In the genomic region with DNA sequence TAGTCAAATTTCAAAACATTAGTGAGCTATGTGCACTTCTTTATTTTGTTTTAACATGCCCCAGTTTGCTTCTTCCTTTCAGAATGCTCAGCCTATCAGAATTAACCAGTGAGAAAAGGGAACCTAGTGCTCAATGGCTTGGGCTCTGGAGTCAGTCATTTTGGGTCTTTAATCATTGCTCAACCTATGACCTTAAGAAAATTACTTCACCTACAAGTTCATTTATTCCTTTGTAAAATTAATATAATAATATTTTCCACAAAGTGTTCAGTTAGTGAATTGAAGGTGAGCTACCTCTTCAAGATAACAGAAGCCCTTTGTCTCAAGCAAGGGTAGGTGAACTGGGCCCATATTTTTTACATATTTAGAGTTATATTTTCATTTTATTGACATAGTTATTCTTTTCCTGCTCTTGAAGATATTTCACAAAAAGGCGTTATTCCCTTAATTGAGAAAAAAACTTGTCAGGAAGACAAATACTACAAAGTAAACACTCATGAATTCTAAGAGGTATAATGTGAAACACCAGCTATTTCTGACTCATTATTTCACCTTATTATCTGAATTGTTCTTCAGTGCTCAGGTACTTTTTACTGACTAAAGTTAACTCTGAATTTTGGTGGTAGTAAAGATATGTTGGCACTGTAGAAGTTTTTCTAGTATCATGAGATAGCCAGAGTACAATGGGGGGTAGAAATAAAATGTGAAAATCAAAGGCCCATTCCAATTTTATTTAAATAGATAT, we compare ENCODE assay signal across 13 cellular contexts.
DNase-seq lines count a peak whose midpoint lies in the region; ATAC-seq and TF ChIP-seq lines count a peak whose summit lies in the region.
"Had no signal": no experiment of that assay in that cellular context is flagged by ENCODE, and none has a peak within 500 bp of the region (broad histone marks: within the 10 kb centered on the region; RNA-seq: fewer than 3 reads in every experiment).

No MANE protein-coding gene starts in this region.

- intact Hi-C loops in HCT116 (cut with micrococcal nuclease) = no loop called here
- intact Hi-C loops in IMR-90 (cut with micrococcal nuclease) = loop anchor here (5.0 kb wide), 1 partner anchor 327 kb away; no protein-coding TSS in a partner anchor

- no peak overlapping the region for H3K18ac ChIP-seq in IMR-90 (ENCODE audit: low read depth, low read length)

- H2BK20ac ChIP-seq in IMR-90 (ENCODE audit: low read depth, low read length) = no peak overlapping the region

- H4K20me1 ChIP-seq in HCT116 (ENCODE audit: insufficient read depth) (no peaks in the 10 kb centered on the region; the same call in 1 of the 2 replicates), IMR-90 (ENCODE audit: insufficient read depth, low read length) (no peaks in the 10 kb centered on the region)

- WGBS in IMR-90 (ENCODE audit: extremely low coverage in 2 of 2, insufficient read length in 1 of 2), 2 experiments = no CpG with 5 or more reads among the region's 1 CpG

- no peak overlapping the region for H4K8ac ChIP-seq in IMR-90 (ENCODE audit: low read depth in 2 of 2, low read length in 2 of 2)

- CTCF ChIA-PET in HCT116 (lab: Charles Lee) (no interaction called here), IMR-90 (lab: Yijun Ruan, JAX) (no interaction called here)

- H3K27me3 ChIP-seq in HCT116 (ENCODE audit: insufficient read depth, low read length) = no peaks in the 10 kb centered on the region
- H3K27me3 ChIP-seq in IMR-90 (ENCODE audit: control insufficient read depth, insufficient read depth, low read length) = no peaks in the 10 kb centered on the region
- H3K27me3 ChIP-seq: SJSA1 had no signal

- H3K9me2 ChIP-seq in HCT116 (ENCODE audit: insufficient read depth) = no peaks in the 10 kb centered on the region

- H2BK5ac ChIP-seq in IMR-90 (ENCODE audit: low read depth, low read length, poor library complexity, severe bottlenecking) = no peak overlapping the region

- BruUV-seq in HCT116 (replicated peaks; lab: Mats Ljungman, UMichigan) = no TSS peak
- no TSS peak for BruUV-seq in IMR-90 (replicated peaks; lab: Mats Ljungman, UMichigan)

- no peaks in the 10 kb centered on the region for H3K9me3 Mint-ChIP-seq in stimulated activated naive B cell treated with anti-CD40 and anti-IgM and Interleukin-4, amounts not matched to agents 10 μg/mL and 1 μg/mL and 100 μg/mL, for 72 hours

- no peak overlapping the region for H3K4me3 ChIP-seq in HCT116 (replicated peaks in 1 of 2; ENCODE audit: low read depth in 1 of 2, low read length in 2 of 2)
- H3K4me3 ChIP-seq in IMR-90 (ENCODE audit: insufficient read depth, low read depth, low read length) = no peak overlapping the region
- H3K4me3 ChIP-seq: K562, lung, SJSA1 had no signal

- no peak overlapping the region for H2AK5ac ChIP-seq in IMR-90 (ENCODE audit: low read depth, low read length)

- POLR2A ChIA-PET in HCT116 (lab: Charles Lee) = no interaction called here
- POLR2A ChIA-PET in IMR-90 (lab: Charles Lee; ENCODE audit: unreplicated experiment) = no interaction called here

- no peak for TF ChIP-seq RAD21 in HCT116 (IDR thresholded peaks at IDR 0.05; ENCODE audit: low read depth)
- TF ChIP-seq RAD21 in IMR-90 (IDR thresholded peaks at IDR 0.05; ENCODE audit: low read length) = no peak

- H3K4me3 Mint-ChIP-seq in stimulated activated naive B cell treated with anti-CD40 and anti-IgM and Interleukin-4, amounts not matched to agents 10 μg/mL and 1 μg/mL and 100 μg/mL, for 72 hours = no peak overlapping the region

- H3K9ac ChIP-seq in HCT116 (ENCODE audit: low read length) (no peak overlapping the region), IMR-90 (ENCODE audit: low read depth, low read length) (no peak overlapping the region)

- peak overlapping the region; percentile 15 for H2AFZ ChIP-seq in HCT116 (ENCODE audit: low read depth, low read length, poor library complexity, severe bottlenecking)
- no peak overlapping the region for H2AFZ ChIP-seq in IMR-90 (replicated peaks; ENCODE audit: low read length, poor library complexity)

- no peak overlapping the region for H3K14ac ChIP-seq in IMR-90 (replicated peaks; ENCODE audit: low read depth, low read length)

- H3K9me3 ChIP-seq in HCT116 (ENCODE audit: control insufficient read depth in 1 of 2, insufficient read depth in 1 of 2, low read depth in 1 of 2, low read length in 2 of 2) = no peaks in the 10 kb centered on the region
- H3K9me3 ChIP-seq in IMR-90 (ENCODE audit: control insufficient read depth, insufficient read depth, low read length) = no peaks in the 10 kb centered on the region
- H3K9me3 ChIP-seq: SJSA1 had no signal

- no peaks in the 10 kb centered on the region for H3K79me2 ChIP-seq in HCT116 (ENCODE audit: insufficient read depth, low read length)

- TF ChIP-seq POLR2A in HCT116 (IDR thresholded peaks at IDR 0.05; ENCODE audit: borderline replicate concordance, extremely low read depth, insufficient read depth, insufficient read length) (no peak), IMR-90 (IDR thresholded peaks at IDR 0.05; ENCODE audit: low read depth, low read length) (no peak)

- H3K36me3 Mint-ChIP-seq in stimulated activated naive B cell treated with anti-CD40 and anti-IgM and Interleukin-4, amounts not matched to agents 10 μg/mL and 1 μg/mL and 100 μg/mL, for 72 hours = no peaks in the 10 kb centered on the region

- TF ChIP-seq CTCF in HCT116 (IDR thresholded peaks at IDR 0.05 in 2 of 3, conservative IDR thresholded peaks at IDR 0.05 in 1 of 3; ENCODE audit: borderline replicate concordance in 1 of 3, insufficient read depth in 1 of 3, low read depth in 2 of 3, low read length in 2 of 3) = no peak
- no peak for TF ChIP-seq CTCF in IMR-90 (conservative IDR thresholded peaks at IDR 0.05; ENCODE audit: low read depth, low read length)

- dilution Hi-C loops in IMR-90 (cut with HindIII; ENCODE audit: low sequenced_read_pairs, unreplicated experiment) = no loop called here

- no peak overlapping the region for H2AK9ac ChIP-seq in IMR-90 (replicated peaks; ENCODE audit: low read depth, low read length, poor library complexity)

- DNase-seq in SHP77 (lab: John Stamatoyannopoulos, UW) (peak; percentile 22 to 26), SHP77 treated with DMSO at 0.1 percent for 48 hours (lab: John Stamatoyannopoulos, UW) (no peak), HCT116 (ENCODE audit: low read depth, low spot score) (no peak), IMR-90 (no peak), mesenteric fat pad (ENCODE audit: low spot score) (no peak), SIG-M5 treated with dmso at 0.1 percent for 504 hours (lab: John Stamatoyannopoulos, UW; ENCODE audit: unreplicated experiment) (no peak), hepatic stellate cell (ENCODE audit: low spot score) (no peak)
- no peak for DNase-seq in stimulated activated naive B cell treated with anti-CD40 and anti-IgM and Interleukin-4, amounts not matched to agents 10 μg/mL and 1 μg/mL and 100 μg/mL, for 72 hours
- DNase-seq: effector CD8-positive, alpha-beta T cell; occipital lobe had no signal

- no peak overlapping the region for H3K27ac Mint-ChIP-seq in stimulated activated naive B cell treated with anti-CD40 and anti-IgM and Interleukin-4, amounts not matched to agents 10 μg/mL and 1 μg/mL and 100 μg/mL, for 72 hours

- H3K79me1 ChIP-seq in IMR-90 (ENCODE audit: low read depth in 1 of 2, low read length in 2 of 2) = no peaks in the 10 kb centered on the region

- in situ Hi-C loops in IMR-90 (cut with MboI; ENCODE audit: low sequenced_read_pairs) = no loop called here

- no peak overlapping the region for H4K91ac ChIP-seq in IMR-90 (ENCODE audit: insufficient read depth, low read depth, low read length)

- H3K27ac ChIP-seq in HCT116 (ENCODE audit: low read depth, low read length) = no peak overlapping the region
- H3K27ac ChIP-seq in IMR-90 (ENCODE audit: insufficient read depth, low read length) = no peak overlapping the region
- H3K27ac ChIP-seq: SJSA1 had no signal

- H3K36me3 ChIP-seq in HCT116 (ENCODE audit: control insufficient read depth in 1 of 2, insufficient read depth in 2 of 2, low read length in 2 of 2) = no peaks in the 10 kb centered on the region
- no peaks in the 10 kb centered on the region for H3K36me3 ChIP-seq in IMR-90 (ENCODE audit: control insufficient read depth, insufficient read depth, low read length)
- H3K36me3 ChIP-seq: SJSA1 had no signal

- no peaks in the 10 kb centered on the region for H3K4me1 ChIP-seq in HCT116 (ENCODE audit: control insufficient read depth in 1 of 2, insufficient read depth in 2 of 2, low read length in 2 of 2)
- peaks cover 2% of the 10 kb centered on the region; the same call in 1 of the 2 replicates for H3K4me1 ChIP-seq in IMR-90 (ENCODE audit: control insufficient read depth, insufficient read depth, low read length)

- 0 out of 2 replicates have a peak overlapping the region, but pooled peaks have one; percentile 5 for H2BK120ac ChIP-seq in IMR-90 (ENCODE audit: low read depth, low read length)

- H3K4ac ChIP-seq in IMR-90 (ENCODE audit: low read depth, low read length) = no peak overlapping the region

- RAD21 ChIA-PET in HCT116 (lab: Charles Lee; ENCODE audit: low non-redundant PET in 1 of 2, low total read pairs in 2 of 2, uncharacterized antibody in 2 of 2, unreplicated experiment in 2 of 2) = no interaction called here

- no peak overlapping the region for H4K5ac ChIP-seq in IMR-90 (ENCODE audit: low read depth, low read length)

- no peak overlapping the region for H3K23ac ChIP-seq in IMR-90 (ENCODE audit: low read depth, low read length)

- H3K4me1 Mint-ChIP-seq in stimulated activated naive B cell treated with anti-CD40 and anti-IgM and Interleukin-4, amounts not matched to agents 10 μg/mL and 1 μg/mL and 100 μg/mL, for 72 hours = no peaks in the 10 kb centered on the region

- H3K4me2 ChIP-seq in HCT116 (ENCODE audit: low read length) (no peak overlapping the region), IMR-90 (ENCODE audit: low read depth, low read length) (no peak overlapping the region)

- no peak overlapping the region for H3K56ac ChIP-seq in IMR-90 (ENCODE audit: extremely low read depth, insufficient read depth, low read length)

- no peak for ATAC-seq in HCT116
- no peak for ATAC-seq in IMR-90 (ENCODE audit: low read depth)
- peak; percentile 31 to 50 for ATAC-seq in stimulated activated naive B cell treated with anti-CD40 and anti-IgM and Interleukin-4, amounts not matched to agents 10 μg/mL and 1 μg/mL and 100 μg/mL, for 72 hours (replicated peaks)
- ATAC-seq: K562 had no signal

- H3K9me1 ChIP-seq in IMR-90 (ENCODE audit: insufficient read depth, low read length) = no peaks in the 10 kb centered on the region

- H2BK15ac ChIP-seq in IMR-90 (ENCODE audit: low read depth, low read length) = no peak overlapping the region

- H3K27me3 Mint-ChIP-seq in stimulated activated naive B cell treated with anti-CD40 and anti-IgM and Interleukin-4, amounts not matched to agents 10 μg/mL and 1 μg/mL and 100 μg/mL, for 72 hours = no peaks in the 10 kb centered on the region

Comparison
In these comparisons a context has a peak if more than half of its experiments do, and no peak if none do; other contexts are left out.
1. DNase-seq: peak in SHP77 (2 of 2); none in SHP77 treated with DMSO at 0.1 percent for 48 hours (single experiment), HCT116 (single experiment), IMR-90 (single experiment), stimulated activated naive B cell treated with anti-CD40 and anti-IgM and Interleukin-4, amounts not matched to agents 10 μg/mL and 1 μg/mL and 100 μg/mL, for 72 hours (single experiment), mesenteric fat pad (single experiment), SIG-M5 treated with dmso at 0.1 percent for 504 hours (single experiment) and hepatic stellate cell (single experiment).
2. ATAC-seq: peak in stimulated activated naive B cell treated with anti-CD40 and anti-IgM and Interleukin-4, amounts not matched to agents 10 μg/mL and 1 μg/mL and 100 μg/mL, for 72 hours (2 of 2); none in HCT116 (single experiment) and IMR-90 (single experiment).